Comparison of ENCODE assay signal across 8 cellular contexts in genomic region chr13:114103801-114104625, GRCh38. TPM values are rescaled to one million over a fixed set of nuclear protein-coding genes. Genes with fewer than 3 reads are reported as not detected.
A peak's percentile ranks its signal among the peaks of the same experiment; 100 is the strongest.
DNase-seq lines count a peak whose midpoint lies in the region; ATAC-seq and TF ChIP-seq lines count a peak whose summit lies in the region.
"Not testable (repeated sequence)": the region's sequence is repeated elsewhere in the genome, so short reads cannot be mapped to it uniquely, and the experiment has no call there.

No MANE protein-coding gene starts in this region.

- H3K9ac ChIP-seq in SK-N-SH = not testable (repeated sequence)

- peaks cover 23 to 56% of the 10 kb centered on the region in 2 experiments for H3K4me1 ChIP-seq in SK-N-SH (ENCODE audit: control insufficient read depth in 1 of 2, insufficient read depth in 2 of 2, low read depth in 1 of 2, low read length in 1 of 2)
- H3K4me1 ChIP-seq in right cardiac atrium (ENCODE audit: control insufficient read depth, insufficient read depth, low read length); uterus: not testable (repeated sequence)

- H3K27me3 Mint-ChIP-seq in CD14-positive monocyte (ENCODE audit: low read depth in 3 of 3); activated naive CD8-positive, alpha-beta T cell treated with anti-CD3 and anti-CD28 coated beads, Interleukin-2, amount 50 U/mL, for 24 hours; natural killer cell (ENCODE audit: low read depth in 2 of 2): not testable (repeated sequence)

- H3K36me3 Mint-ChIP-seq in CD14-positive monocyte = peaks cover 15 to 33% of the 10 kb centered on the region in 2 donors
- not testable (repeated sequence) for H3K36me3 Mint-ChIP-seq in activated naive CD8-positive, alpha-beta T cell treated with anti-CD3 and anti-CD28 coated beads, Interleukin-2, amount 50 U/mL, for 24 hours (ENCODE audit: low read depth); natural killer cell

- H3F3A ChIP-seq in SK-N-SH (replicated peaks; ENCODE audit: insufficient read depth) = peaks cover 35% of the 10 kb centered on the region

- TF ChIP-seq EP300 in SK-N-SH (IDR thresholded peaks at IDR 0.05; ENCODE audit: borderline replicate concordance in 1 of 2, low read depth in 1 of 2, low read length in 1 of 2) = not testable (repeated sequence)

- not testable (repeated sequence) for H3K4me3 Mint-ChIP-seq in CD14-positive monocyte
- H3K4me3 Mint-ChIP-seq in activated naive CD8-positive, alpha-beta T cell treated with anti-CD3 and anti-CD28 coated beads, Interleukin-2, amount 50 U/mL, for 24 hours = peak overlapping the region; percentile 1
- H3K4me3 Mint-ChIP-seq in natural killer cell = peak overlapping the region; percentile 85

- intact Hi-C loops in CD14-positive monocyte (cut with micrococcal nuclease) (loop anchor here in 1 of 2 donors (5.0 kb wide), 2 partner anchors 67 to 152 kb away; no protein-coding TSS in a partner anchor), natural killer cell (cut with micrococcal nuclease) (loop anchor here (2.0 kb wide), 3 partner anchors 27 to 123 kb away; no protein-coding TSS in a partner anchor)
- intact Hi-C loops in right cardiac atrium (cut with DNase I); sciatic nerve (cut with DNase I); uterus (cut with DNase I; ENCODE audit: low total_unique reads): not testable (repeated sequence)

- POLR2A ChIA-PET in SK-N-SH (lab: Yijun Ruan, JAX) = not testable (repeated sequence)

- CTCF ChIA-PET in SK-N-SH (lab: Yijun Ruan, JAX) = interaction anchor here (0.7 kb wide), 1 partner anchor 289 kb away, joined by 3 read pairs; no protein-coding TSS in a partner anchor

- peak; percentile 43 for DNase-seq in CD14-positive monocyte (ENCODE audit: low spot score)
- peak; percentile 38 for DNase-seq in SK-N-SH
- DNase-seq in activated CD8-positive, alpha-beta memory T cell treated with anti-CD3 and anti-CD28 coated beads, Interleukin-2, amount 50 U/mL, for 4 hours = peak; percentile 16
- DNase-seq in activated naive CD8-positive, alpha-beta T cell treated with anti-CD3 and anti-CD28 coated beads, Interleukin-2, amount 50 U/mL, for 24 hours = not testable (repeated sequence)
- DNase-seq in right cardiac atrium = peak in 2 of 3 donors; percentile 51 to 62
- DNase-seq in natural killer cell = peak; percentile 76
- DNase-seq in sciatic nerve (ENCODE audit: low spot score) = peak; percentile 56
- peak; percentile 11 to 14 for DNase-seq in uterus

- H3K4me1 Mint-ChIP-seq in CD14-positive monocyte (peaks cover 13% of the 10 kb centered on the region), natural killer cell (peaks cover 65 to 84% of the 10 kb centered on the region in 2 donors)
- peaks cover 72% of the 10 kb centered on the region for H3K4me1 Mint-ChIP-seq in activated naive CD8-positive, alpha-beta T cell treated with anti-CD3 and anti-CD28 coated beads, Interleukin-2, amount 50 U/mL, for 24 hours

- not testable (repeated sequence) for H3K9me3 Mint-ChIP-seq in CD14-positive monocyte; activated naive CD8-positive, alpha-beta T cell treated with anti-CD3 and anti-CD28 coated beads, Interleukin-2, amount 50 U/mL, for 24 hours; natural killer cell

- peak overlapping the region in 6 of 7 donors; percentile 13 to 60 (median 39) for H3K27ac Mint-ChIP-seq in CD14-positive monocyte
- peak overlapping the region; percentile 68 for H3K27ac Mint-ChIP-seq in activated naive CD8-positive, alpha-beta T cell treated with anti-CD3 and anti-CD28 coated beads, Interleukin-2, amount 50 U/mL, for 24 hours
- H3K27ac Mint-ChIP-seq in natural killer cell = peak overlapping the region; percentile 95 to 100

- H3K36me3 ChIP-seq in SK-N-SH (replicated peaks in 1 of 2; ENCODE audit: control insufficient read depth in 1 of 2, insufficient read depth in 2 of 2, low read length in 1 of 2); uterus: not testable (repeated sequence)

- not testable (repeated sequence) for TF ChIP-seq RAD21 in SK-N-SH (IDR thresholded peaks at IDR 0.05; ENCODE audit: low read length)

- H3K79me2 ChIP-seq in SK-N-SH (ENCODE audit: insufficient read depth) = peaks cover 86% of the 10 kb centered on the region

- not testable (repeated sequence) for H3K4me3 ChIP-seq in SK-N-SH (ENCODE audit: low read depth in 2 of 2, low read length in 1 of 2); right cardiac atrium (ENCODE audit: low read length); uterus

- not testable (repeated sequence) for H3K27me3 ChIP-seq in SK-N-SH (ENCODE audit: insufficient read depth); right cardiac atrium (ENCODE audit: control insufficient read depth, insufficient read depth); uterus

- not testable (repeated sequence) for TF ChIP-seq POLR2A in uterus (IDR thresholded peaks at IDR 0.05)

- H3K9me3 ChIP-seq in SK-N-SH; right cardiac atrium (ENCODE audit: control insufficient read depth, low read length); uterus: not testable (repeated sequence)

- ATAC-seq in activated naive CD8-positive, alpha-beta T cell treated with anti-CD3 and anti-CD28 coated beads, Interleukin-2, amount 50 U/mL, for 24 hours = peak; percentile 9
- ATAC-seq in right cardiac atrium, sciatic nerve: not testable (repeated sequence)
- ATAC-seq in natural killer cell = peak; percentile 55 to 56 (median 55)

- H4K20me1 ChIP-seq in SK-N-SH (ENCODE audit: insufficient read depth) = peaks cover 61% of the 10 kb centered on the region

- H2AFZ ChIP-seq in SK-N-SH (ENCODE audit: low read depth) = not testable (repeated sequence)

- not testable (repeated sequence) for H3K4me2 ChIP-seq in SK-N-SH

- WGBS in SK-N-SH (ENCODE audit: low lambda C conversion rate) = 87% methylated on average over 27 of the region's 61 CpGs
- WGBS in right cardiac atrium = 93% methylated on average over 60 of the region's 61 CpGs

- H3K9me2 ChIP-seq in SK-N-SH = not testable (repeated sequence)

- peak overlapping the region in 1 of 2 experiments; percentile 87; a peak in 1 of 4 replicates for H3K27ac ChIP-seq in SK-N-SH (ENCODE audit: low read depth in 2 of 2, low read length in 1 of 2)
- not testable (repeated sequence) for H3K27ac ChIP-seq in right cardiac atrium (ENCODE audit: low read length); uterus

- TF ChIP-seq CTCF in CD14-positive monocyte (IDR thresholded peaks at IDR 0.05); SK-N-SH (IDR thresholded peaks at IDR 0.05); natural killer cell (IDR thresholded peaks at IDR 0.05); uterus (IDR thresholded peaks at IDR 0.05): not testable (repeated sequence)

RNA-seq across cellular contexts. Expression of gene RASA3, which starts 28.4 kb away (rescaled TPM):
- polyA plus RNA-seq in CD14-positive monocyte (10 to 100 TPM in 1 of 2 donors, 1 to 10 TPM in 1; 9.0 to 16.6 TPM), SK-N-SH (2012; rRNA removed) (23.9 and 25.1 TPM in 2 replicates), right cardiac atrium (7.4 TPM)
- polyA plus RNA-seq in SK-N-SH (2012; cell fraction: cytosol; rRNA removed) = 17.3 and 20.8 TPM in 2 replicates
- 26.8 and 31.9 TPM in 2 replicates for polyA plus RNA-seq in SK-N-SH (2012; cell fraction: nucleus; rRNA removed)
- total RNA-seq in right cardiac atrium (10 to 100 TPM in 3 of 4 donors, 1 to 10 TPM in 1; 9.4 to 15.5 (median 11.8) TPM), natural killer cell (100 to 1,000 TPM; 252 to 277 (median 274) TPM), sciatic nerve (47.6 TPM), uterus (10 to 100 TPM in 3 of 4 donors, 1 to 10 TPM in 1; 8.5 to 31.6 (median 17.2) TPM)

Comparison
In these comparisons a context has a peak if more than half of its experiments do, and no peak if none do; other contexts are left out.
1. H3K27ac Mint-ChIP-seq: peak in every context shown above with its lines; median percentile 98 in natural killer cell; 68 in activated naive CD8-positive, alpha-beta T cell treated with anti-CD3 and anti-CD28 coated beads, Interleukin-2, amount 50 U/mL, for 24 hours; 39 in CD14-positive monocyte.